22 cellular contexts compared by ENCODE assay signal in the genomic region with DNA sequence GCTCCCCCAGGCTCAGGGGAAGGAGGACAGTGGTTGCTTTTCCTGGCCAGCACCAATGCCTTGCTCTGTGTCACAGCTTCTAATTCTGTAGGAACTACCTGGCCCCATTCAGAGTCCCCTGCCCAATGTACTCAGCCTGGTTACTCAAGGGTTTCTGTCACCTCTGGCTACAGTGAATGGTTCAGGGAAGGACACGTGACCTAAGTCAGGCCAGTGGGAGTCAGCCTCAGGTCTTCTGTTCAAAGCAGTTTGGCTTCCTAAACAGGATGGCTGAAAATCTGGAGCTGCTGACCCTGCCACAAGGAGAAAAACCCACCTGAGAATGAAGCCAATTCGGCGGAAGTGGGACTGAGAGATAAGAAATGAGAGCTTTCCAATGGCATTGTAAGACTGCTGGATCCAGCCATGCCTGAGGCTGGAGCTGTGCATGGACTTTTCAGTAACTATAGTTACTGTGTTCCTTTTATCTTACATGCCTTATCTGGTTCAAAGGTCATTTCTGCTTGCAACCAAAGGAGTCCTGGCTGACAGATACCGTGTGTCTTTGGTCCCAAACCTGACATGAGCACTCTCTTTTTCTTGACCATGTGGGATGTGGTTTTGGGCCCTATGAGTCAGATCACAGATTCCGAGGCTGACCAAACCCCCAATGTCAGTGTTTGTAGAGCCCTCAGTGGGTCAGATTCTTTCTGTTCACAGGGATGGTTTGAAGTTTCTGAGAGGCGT.
DNase-seq lines count a peak whose midpoint lies in the region; TF ChIP-seq lines count a peak whose summit lies in the region.
"Had no signal": no experiment of that assay in that cellular context is flagged by ENCODE, and none has a peak within 500 bp of the region (broad histone marks: within the 10 kb centered on the region; RNA-seq: fewer than 3 reads in every experiment).

No MANE protein-coding gene starts in this region.

- intact Hi-C loops in cardiac septum (cut with DNase I): no loop called here
- intact Hi-C loops in spleen (cut with DNase I; ENCODE audit: low total_unique reads): no loop called here
- intact Hi-C loops in MCF 10A (cut with micrococcal nuclease): no loop called here

- H3K36me3 Mint-ChIP-seq in MCF 10A (ENCODE audit: insufficient read depth, unreplicated experiment): peaks cover 56% of the 10 kb centered on the region
- H3K36me3 Mint-ChIP-seq: neural progenitor cell had no signal

- no TSS peak for BruUV-seq in MCF 10A (replicated peaks; lab: Mats Ljungman, UMichigan)

- no peak overlapping the region for H3K4me3 ChIP-seq in right atrium auricular region
- no peak overlapping the region for H3K4me3 ChIP-seq in spleen
- H3K4me3 ChIP-seq: breast epithelium, esophagus squamous epithelium, hepatocyte, left lung, neural progenitor cell had no signal

- H3K27ac ChIP-seq in right atrium auricular region: no peak overlapping the region
- peak overlapping the region in 2 of 8 donors; percentile 57 to 62 for H3K27ac ChIP-seq in spleen
- H3K27ac ChIP-seq: breast epithelium, hepatocyte, neural progenitor cell had no signal

- H3K9me3 ChIP-seq in right atrium auricular region (no peaks in the 10 kb centered on the region), spleen (no peaks in the 10 kb centered on the region)
- H3K9me3 ChIP-seq: breast epithelium, esophagus squamous epithelium, left lung had no signal

- H3K9me3 Mint-ChIP-seq in MCF 10A (ENCODE audit: unreplicated experiment): no peaks in the 10 kb centered on the region
- H3K9me3 Mint-ChIP-seq: endodermal cell, neural progenitor cell had no signal

- POLR2A ChIA-PET in MCF 10A (lab: Yijun Ruan, JAX): interaction anchor here (0.6 to 1.7 kb wide), 4 partner anchors 8 to 1283 kb away, joined by 3 to 5 read pairs (median 4); no protein-coding TSS in a partner anchor

- no peaks in the 10 kb centered on the region for H3K27me3 Mint-ChIP-seq in MCF 10A (ENCODE audit: insufficient read depth, unreplicated experiment)

- H3K4me1 ChIP-seq in right atrium auricular region: peaks cover 0 to 18% of the 10 kb centered on the region in 2 donors
- H3K4me1 ChIP-seq in spleen: peaks cover 0 to 25% (median 11%) of the 10 kb centered on the region in 6 donors
- H3K4me1 ChIP-seq: breast epithelium, neural progenitor cell had no signal

- CTCF ChIA-PET in MCF 10A (lab: Yijun Ruan, JAX): interaction anchor here (1.1 to 5.6 kb wide), 5 partner anchors 10 to 940 kb away, joined by 3 to 81 read pairs (median 19); no protein-coding TSS in a partner anchor

- H3K27me3 ChIP-seq in right atrium auricular region (no peaks in the 10 kb centered on the region), spleen (replicated peaks in 1 of 7) (peaks cover 0 to 13% (median 0%) of the 10 kb centered on the region in 7 donors)
- H3K27me3 ChIP-seq: breast epithelium, esophagus squamous epithelium, hepatocyte, left lung, neural progenitor cell had no signal

- H3K4me1 Mint-ChIP-seq in MCF 10A (ENCODE audit: insufficient read depth, unreplicated experiment): no peaks in the 10 kb centered on the region
- H3K4me1 Mint-ChIP-seq: endodermal cell had no signal

- TF ChIP-seq POLR2A in spleen (IDR thresholded peaks at IDR 0.05): no peak

- H3K4me3 Mint-ChIP-seq in MCF 10A (ENCODE audit: unreplicated experiment): no peak overlapping the region
- H3K4me3 Mint-ChIP-seq: B cell, endodermal cell, neural progenitor cell had no signal

- no peak for TF ChIP-seq CTCF in right atrium auricular region (IDR thresholded peaks at IDR 0.05)
- no peak for TF ChIP-seq CTCF in spleen (IDR thresholded peaks at IDR 0.05 in 8 of 11, conservative IDR thresholded peaks at IDR 0.05 in 3 of 11)
- TF ChIP-seq CTCF in MCF 10A (IDR thresholded peaks at IDR 0.05; ENCODE audit: unreplicated experiment): no peak

- 85 to 91% (median 87%) methylated on average over 6 of the region's 6 CpGs for WGBS in spleen, 5 donors

- no peak overlapping the region for H3K27ac Mint-ChIP-seq in MCF 10A (ENCODE audit: low read depth, unreplicated experiment)
- H3K27ac Mint-ChIP-seq: B cell, endodermal cell, neural progenitor cell had no signal

- DNase-seq in cardiac septum (ENCODE audit: low spot score) (peak; percentile 61), right atrium auricular region (ENCODE audit: low spot score) (no peak), RPMI7951 (ENCODE audit: low read depth) (peak; percentile 85), glomerular visceral epithelial cell (ENCODE audit: extremely low spot score) (peak; percentile 36), spleen (peak; percentile 25), medulla oblongata (ENCODE audit: extremely low spot score) (no peak), OCI-M1 (lab: John Stamatoyannopoulos, UW) (no peak), MCF 10A (ENCODE audit: unreplicated experiment) (no peak)
- DNase-seq: 8988T; activated T-cell treated with anti-CD3 and anti-CD28 coated beads, Interleukin-2, amount 50 U/mL, for 1 hour; cortex of kidney; DMS79 treated with DMSO at 0.1 percent for 48 hours; endodermal cell; esophagus squamous epithelium; KBM-7; left lung; NCI-H510A treated with DMSO at 0.1 percent for 48 hours; stimulated activated CD8-positive, alpha-beta memory T cell treated with anti-CD3 and anti-CD28 coated beads, Interleukin-4, amount 100 ng/mL, for 48 hours had no signal

- no peaks in the 10 kb centered on the region for H3K36me3 ChIP-seq in right atrium auricular region
- H3K36me3 ChIP-seq in spleen: no peaks in the 10 kb centered on the region
- H3K36me3 ChIP-seq: breast epithelium, left lung, neural progenitor cell had no signal

Comparison
In these comparisons a context has a peak if more than half of its experiments do, and no peak if none do; other contexts are left out.
1. DNase-seq: peak in cardiac septum (single experiment), RPMI7951 (single experiment), glomerular visceral epithelial cell (single experiment) and spleen (single experiment); none in right atrium auricular region (single experiment), medulla oblongata (single experiment), OCI-M1 (single experiment) and MCF 10A (single experiment).